1 cellular context compared by ENCODE assay signal in the genomic region with DNA sequence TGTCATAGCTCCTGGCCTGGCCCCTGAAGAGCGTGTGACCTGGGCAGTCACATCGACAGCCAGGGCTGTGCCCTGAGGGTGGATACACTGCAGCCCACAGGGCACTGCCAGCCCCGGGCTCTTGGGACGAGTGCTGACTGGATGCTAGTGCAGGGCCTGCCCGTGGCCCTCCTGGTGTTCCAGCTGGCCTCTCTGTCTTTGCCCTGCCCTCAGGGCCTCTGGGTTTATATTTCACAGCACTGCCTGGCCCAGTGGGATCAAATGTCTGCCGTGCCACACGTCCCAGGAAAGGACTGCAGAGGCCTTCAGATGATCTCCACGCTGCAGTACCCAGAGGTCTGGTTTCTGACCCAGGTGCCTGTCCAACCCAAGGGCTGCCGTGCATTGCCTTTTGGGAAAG.
TF ChIP-seq lines count a peak whose summit lies in the region.

No MANE protein-coding gene starts in this region.

TF ChIP-seq in GM23338, 12 proteins besides CTCF, POLR2A, EP300 and RAD21:
- TF ChIP-seq ZNF331 (CRISPR knock-in tag; IDR thresholded peaks at IDR 0.05; ENCODE audit: low read depth) (no peak), CREB1 (CRISPR knock-in tag; IDR thresholded peaks at IDR 0.05; ENCODE audit: low read depth) (no peak), JUNB (IDR thresholded peaks at IDR 0.05; ENCODE audit: unreplicated experiment) (no peak), ZNF114 (CRISPR knock-in tag; IDR thresholded peaks at IDR 0.05) (no peak), REST (IDR thresholded peaks at IDR 0.05; ENCODE audit: unreplicated experiment) (no peak), EZH2phosphoT487 (IDR thresholded peaks at IDR 0.05; ENCODE audit: unreplicated experiment) (no peak), NANOG (IDR thresholded peaks at IDR 0.05; ENCODE audit: borderline replicate concordance) (no peak), STAT1 (IDR thresholded peaks at IDR 0.05; ENCODE audit: unreplicated experiment) (no peak), EZH2 (IDR thresholded peaks at IDR 0.05; ENCODE audit: low read depth, unreplicated experiment) (no peak), POLR2AphosphoS5 (IDR thresholded peaks at IDR 0.05; ENCODE audit: low read depth) (no peak)
- TF ChIP-seq, protein P1, sequence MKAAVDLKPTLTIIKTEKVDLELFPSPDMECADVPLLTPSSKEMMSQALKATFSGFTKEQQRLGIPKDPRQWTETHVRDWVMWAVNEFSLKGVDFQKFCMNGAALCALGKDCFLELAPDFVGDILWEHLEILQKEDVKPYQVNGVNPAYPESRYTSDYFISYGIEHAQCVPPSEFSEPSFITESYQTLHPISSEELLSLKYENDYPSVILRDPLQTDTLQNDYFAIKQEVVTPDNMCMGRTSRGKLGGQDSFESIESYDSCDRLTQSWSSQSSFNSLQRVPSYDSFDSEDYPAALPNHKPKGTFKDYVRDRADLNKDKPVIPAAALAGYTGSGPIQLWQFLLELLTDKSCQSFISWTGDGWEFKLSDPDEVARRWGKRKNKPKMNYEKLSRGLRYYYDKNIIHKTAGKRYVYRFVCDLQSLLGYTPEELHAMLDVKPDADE (IDR thresholded peaks at IDR 0.05): no peak
- TF ChIP-seq, protein P2, sequence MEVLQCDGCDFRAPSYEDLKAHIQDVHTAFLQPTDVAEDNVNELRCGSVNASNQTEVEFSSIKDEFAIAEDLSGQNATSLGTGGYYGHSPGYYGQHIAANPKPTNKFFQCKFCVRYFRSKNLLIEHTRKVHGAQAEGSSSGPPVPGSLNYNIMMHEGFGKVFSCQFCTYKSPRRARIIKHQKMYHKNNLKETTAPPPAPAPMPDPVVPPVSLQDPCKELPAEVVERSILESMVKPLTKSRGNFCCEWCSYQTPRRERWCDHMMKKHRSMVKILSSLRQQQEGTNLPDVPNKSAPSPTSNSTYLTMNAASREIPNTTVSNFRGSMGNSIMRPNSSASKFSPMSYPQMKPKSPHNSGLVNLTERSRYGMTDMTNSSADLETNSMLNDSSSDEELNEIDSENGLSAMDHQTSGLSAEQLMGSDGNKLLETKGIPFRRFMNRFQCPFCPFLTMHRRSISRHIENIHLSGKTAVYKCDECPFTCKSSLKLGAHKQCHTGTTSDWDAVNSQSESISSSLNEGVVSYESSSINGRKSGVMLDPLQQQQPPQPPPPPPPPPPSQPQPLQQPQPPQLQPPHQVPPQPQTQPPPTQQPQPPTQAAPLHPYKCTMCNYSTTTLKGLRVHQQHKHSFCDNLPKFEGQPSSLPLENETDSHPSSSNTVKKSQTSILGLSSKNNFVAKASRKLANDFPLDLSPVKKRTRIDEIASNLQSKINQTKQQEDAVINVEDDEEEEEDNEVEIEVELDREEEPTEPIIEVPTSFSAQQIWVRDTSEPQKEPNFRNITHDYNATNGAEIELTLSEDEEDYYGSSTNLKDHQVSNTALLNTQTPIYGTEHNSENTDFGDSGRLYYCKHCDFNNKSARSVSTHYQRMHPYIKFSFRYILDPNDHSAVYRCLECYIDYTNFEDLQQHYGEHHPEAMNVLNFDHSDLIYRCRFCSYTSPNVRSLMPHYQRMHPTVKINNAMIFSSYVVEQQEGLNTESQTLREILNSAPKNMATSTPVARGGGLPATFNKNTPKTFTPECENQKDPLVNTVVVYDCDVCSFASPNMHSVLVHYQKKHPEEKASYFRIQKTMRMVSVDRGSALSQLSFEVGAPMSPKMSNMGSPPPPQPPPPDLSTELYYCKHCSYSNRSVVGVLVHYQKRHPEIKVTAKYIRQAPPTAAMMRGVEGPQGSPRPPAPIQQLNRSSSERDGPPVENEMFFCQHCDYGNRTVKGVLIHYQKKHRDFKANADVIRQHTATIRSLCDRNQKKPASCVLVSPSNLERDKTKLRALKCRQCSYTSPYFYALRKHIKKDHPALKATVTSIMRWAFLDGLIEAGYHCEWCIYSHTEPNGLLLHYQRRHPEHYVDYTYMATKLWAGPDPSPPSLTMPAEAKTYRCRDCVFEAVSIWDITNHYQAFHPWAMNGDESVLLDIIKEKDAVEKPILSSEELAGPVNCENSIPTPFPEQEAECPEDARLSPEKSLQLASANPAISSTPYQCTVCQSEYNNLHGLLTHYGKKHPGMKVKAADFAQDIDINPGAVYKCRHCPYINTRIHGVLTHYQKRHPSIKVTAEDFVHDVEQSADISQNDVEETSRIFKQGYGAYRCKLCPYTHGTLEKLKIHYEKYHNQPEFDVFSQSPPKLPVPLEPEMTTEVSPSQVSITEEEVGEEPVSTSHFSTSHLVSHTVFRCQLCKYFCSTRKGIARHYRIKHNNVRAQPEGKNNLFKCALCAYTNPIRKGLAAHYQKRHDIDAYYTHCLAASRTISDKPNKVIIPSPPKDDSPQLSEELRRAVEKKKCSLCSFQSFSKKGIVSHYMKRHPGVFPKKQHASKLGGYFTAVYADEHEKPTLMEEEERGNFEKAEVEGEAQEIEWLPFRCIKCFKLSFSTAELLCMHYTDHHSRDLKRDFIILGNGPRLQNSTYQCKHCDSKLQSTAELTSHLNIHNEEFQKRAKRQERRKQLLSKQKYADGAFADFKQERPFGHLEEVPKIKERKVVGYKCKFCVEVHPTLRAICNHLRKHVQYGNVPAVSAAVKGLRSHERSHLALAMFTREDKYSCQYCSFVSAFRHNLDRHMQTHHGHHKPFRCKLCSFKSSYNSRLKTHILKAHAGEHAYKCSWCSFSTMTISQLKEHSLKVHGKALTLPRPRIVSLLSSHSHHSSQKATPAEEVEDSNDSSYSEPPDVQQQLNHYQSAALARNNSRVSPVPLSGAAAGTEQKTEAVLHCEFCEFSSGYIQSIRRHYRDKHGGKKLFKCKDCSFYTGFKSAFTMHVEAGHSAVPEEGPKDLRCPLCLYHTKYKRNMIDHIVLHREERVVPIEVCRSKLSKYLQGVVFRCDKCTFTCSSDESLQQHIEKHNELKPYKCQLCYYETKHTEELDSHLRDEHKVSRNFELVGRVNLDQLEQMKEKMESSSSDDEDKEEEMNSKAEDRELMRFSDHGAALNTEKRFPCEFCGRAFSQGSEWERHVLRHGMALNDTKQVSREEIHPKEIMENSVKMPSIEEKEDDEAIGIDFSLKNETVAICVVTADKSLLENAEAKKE (CRISPR knock-in tag; IDR thresholded peaks at IDR 0.05): no peak
